ENCODE assay signal across 1 cellular context in the genomic region with DNA sequence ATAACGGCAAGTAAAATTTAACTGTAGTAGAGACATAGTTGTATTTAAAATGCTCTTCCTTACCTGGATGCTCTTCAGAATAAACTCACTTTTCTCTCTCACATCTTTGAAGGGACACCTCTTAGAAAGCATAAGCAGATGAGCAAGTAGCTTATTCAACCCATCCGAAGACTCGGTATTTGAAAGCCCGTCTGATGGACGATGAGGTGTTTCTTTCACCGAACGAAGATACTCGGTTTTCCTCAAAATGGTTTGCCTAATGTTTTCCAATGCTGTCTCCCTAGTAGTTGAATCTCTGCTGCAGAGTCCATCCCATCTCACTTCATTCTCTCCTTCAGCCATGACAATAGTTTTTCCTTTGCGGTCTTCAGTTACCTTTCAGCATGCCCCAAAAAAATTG.
TF ChIP-seq lines count a peak whose summit lies in the region.

No MANE protein-coding gene starts in this region.

TF ChIP-seq in HEK293, 187 proteins besides CTCF, POLR2A, EP300 and RAD21 (continued from another document):
- TF ChIP-seq, protein P1, sequence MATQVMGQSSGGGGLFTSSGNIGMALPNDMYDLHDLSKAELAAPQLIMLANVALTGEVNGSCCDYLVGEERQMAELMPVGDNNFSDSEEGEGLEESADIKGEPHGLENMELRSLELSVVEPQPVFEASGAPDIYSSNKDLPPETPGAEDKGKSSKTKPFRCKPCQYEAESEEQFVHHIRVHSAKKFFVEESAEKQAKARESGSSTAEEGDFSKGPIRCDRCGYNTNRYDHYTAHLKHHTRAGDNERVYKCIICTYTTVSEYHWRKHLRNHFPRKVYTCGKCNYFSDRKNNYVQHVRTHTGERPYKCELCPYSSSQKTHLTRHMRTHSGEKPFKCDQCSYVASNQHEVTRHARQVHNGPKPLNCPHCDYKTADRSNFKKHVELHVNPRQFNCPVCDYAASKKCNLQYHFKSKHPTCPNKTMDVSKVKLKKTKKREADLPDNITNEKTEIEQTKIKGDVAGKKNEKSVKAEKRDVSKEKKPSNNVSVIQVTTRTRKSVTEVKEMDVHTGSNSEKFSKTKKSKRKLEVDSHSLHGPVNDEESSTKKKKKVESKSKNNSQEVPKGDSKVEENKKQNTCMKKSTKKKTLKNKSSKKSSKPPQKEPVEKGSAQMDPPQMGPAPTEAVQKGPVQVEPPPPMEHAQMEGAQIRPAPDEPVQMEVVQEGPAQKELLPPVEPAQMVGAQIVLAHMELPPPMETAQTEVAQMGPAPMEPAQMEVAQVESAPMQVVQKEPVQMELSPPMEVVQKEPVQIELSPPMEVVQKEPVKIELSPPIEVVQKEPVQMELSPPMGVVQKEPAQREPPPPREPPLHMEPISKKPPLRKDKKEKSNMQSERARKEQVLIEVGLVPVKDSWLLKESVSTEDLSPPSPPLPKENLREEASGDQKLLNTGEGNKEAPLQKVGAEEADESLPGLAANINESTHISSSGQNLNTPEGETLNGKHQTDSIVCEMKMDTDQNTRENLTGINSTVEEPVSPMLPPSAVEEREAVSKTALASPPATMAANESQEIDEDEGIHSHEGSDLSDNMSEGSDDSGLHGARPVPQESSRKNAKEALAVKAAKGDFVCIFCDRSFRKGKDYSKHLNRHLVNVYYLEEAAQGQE (tag by site-specific recombination; IDR thresholded peaks at IDR 0.05), result no peak
- TF ChIP-seq, protein P2, sequence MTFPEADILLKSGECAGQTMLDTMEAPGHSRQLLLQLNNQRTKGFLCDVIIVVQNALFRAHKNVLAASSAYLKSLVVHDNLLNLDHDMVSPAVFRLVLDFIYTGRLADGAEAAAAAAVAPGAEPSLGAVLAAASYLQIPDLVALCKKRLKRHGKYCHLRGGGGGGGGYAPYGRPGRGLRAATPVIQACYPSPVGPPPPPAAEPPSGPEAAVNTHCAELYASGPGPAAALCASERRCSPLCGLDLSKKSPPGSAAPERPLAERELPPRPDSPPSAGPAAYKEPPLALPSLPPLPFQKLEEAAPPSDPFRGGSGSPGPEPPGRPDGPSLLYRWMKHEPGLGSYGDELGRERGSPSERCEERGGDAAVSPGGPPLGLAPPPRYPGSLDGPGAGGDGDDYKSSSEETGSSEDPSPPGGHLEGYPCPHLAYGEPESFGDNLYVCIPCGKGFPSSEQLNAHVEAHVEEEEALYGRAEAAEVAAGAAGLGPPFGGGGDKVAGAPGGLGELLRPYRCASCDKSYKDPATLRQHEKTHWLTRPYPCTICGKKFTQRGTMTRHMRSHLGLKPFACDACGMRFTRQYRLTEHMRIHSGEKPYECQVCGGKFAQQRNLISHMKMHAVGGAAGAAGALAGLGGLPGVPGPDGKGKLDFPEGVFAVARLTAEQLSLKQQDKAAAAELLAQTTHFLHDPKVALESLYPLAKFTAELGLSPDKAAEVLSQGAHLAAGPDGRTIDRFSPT (tag by site-specific recombination; IDR thresholded peaks at IDR 0.05), result no peak
- TF ChIP-seq, protein P3, sequence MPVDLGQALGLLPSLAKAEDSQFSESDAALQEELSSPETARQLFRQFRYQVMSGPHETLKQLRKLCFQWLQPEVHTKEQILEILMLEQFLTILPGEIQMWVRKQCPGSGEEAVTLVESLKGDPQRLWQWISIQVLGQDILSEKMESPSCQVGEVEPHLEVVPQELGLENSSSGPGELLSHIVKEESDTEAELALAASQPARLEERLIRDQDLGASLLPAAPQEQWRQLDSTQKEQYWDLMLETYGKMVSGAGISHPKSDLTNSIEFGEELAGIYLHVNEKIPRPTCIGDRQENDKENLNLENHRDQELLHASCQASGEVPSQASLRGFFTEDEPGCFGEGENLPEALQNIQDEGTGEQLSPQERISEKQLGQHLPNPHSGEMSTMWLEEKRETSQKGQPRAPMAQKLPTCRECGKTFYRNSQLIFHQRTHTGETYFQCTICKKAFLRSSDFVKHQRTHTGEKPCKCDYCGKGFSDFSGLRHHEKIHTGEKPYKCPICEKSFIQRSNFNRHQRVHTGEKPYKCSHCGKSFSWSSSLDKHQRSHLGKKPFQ (tag by site-specific recombination; IDR thresholded peaks at IDR 0.05), result no peak
- peak; percentile 75; the same call in 1 of the 2 replicates for TF ChIP-seq PRDM1 (tag by site-specific recombination; IDR thresholded peaks at IDR 0.05)
